ENCODE assay signal across 8 cellular contexts in genomic region chr1:58773406-58773840, GRCh38. TPM values are rescaled to one million over a fixed set of nuclear protein-coding genes. Genes with fewer than 3 reads are reported as not detected.
DNase-seq lines count a peak whose midpoint lies in the region; ATAC-seq, FAIRE-seq and TF ChIP-seq lines count a peak whose summit lies in the region.

No MANE protein-coding gene starts in this region.

- H3K9me3 ChIP-seq in MM.1S (replicated peaks; ENCODE audit: insufficient read depth, low read length) = no peaks in the 10 kb centered on the region
- no peaks in the 10 kb centered on the region for H3K9me3 ChIP-seq in adrenal gland (replicated peaks in 1 of 3)
- no peaks in the 10 kb centered on the region for H3K9me3 ChIP-seq in kidney (ENCODE audit: control insufficient read depth in 1 of 2, low read length in 2 of 2)
- H3K9me3 ChIP-seq in tibial nerve = no peaks in the 10 kb centered on the region

- peak; percentile 85 for ATAC-seq in GM21529 (IDR thresholded peaks at IDR 0.05; ENCODE audit: unreplicated experiment)

- no peaks in the 10 kb centered on the region for H4K20me1 ChIP-seq in MM.1S (ENCODE audit: insufficient read depth, low read length)

- WGBS in adrenal gland, 4 donors = 25 to 34% (median 31%) methylated on average over 2 to 3 of the region's 3 CpGs
- 9 to 10% methylated on average over 3 of the region's 3 CpGs for WGBS in tibial nerve, 2 donors

- no peaks in the 10 kb centered on the region for H3K27me3 ChIP-seq in MM.1S (replicated peaks; ENCODE audit: insufficient read depth, low read length)
- no peaks in the 10 kb centered on the region for H3K27me3 ChIP-seq in adrenal gland
- no peaks in the 10 kb centered on the region for H3K27me3 ChIP-seq in tibial nerve

- FAIRE-seq in kidney (lab: Jason Lieb, UNC) = no peak

- peak overlapping the region; percentile 44 for H3K4me2 ChIP-seq in MM.1S (ENCODE audit: low read depth, low read length)

- intact Hi-C loops in adrenal gland (cut with DNase I) = loop anchor here in 1 of 2 donors (10.0 kb wide), 1 partner anchor 921 kb away; no protein-coding TSS in a partner anchor
- intact Hi-C loops in kidney (cut with DNase I) = no loop called here

- H3K79me2 ChIP-seq in MM.1S (ENCODE audit: low read length) = no peaks in the 10 kb centered on the region

- no peaks in the 10 kb centered on the region for H3K36me3 ChIP-seq in MM.1S (replicated peaks; ENCODE audit: insufficient read depth, low read length)
- H3K36me3 ChIP-seq in adrenal gland (replicated peaks in 1 of 2) = no peaks in the 10 kb centered on the region
- H3K36me3 ChIP-seq in kidney (ENCODE audit: control insufficient read depth in 1 of 2, insufficient read depth in 2 of 2, low read length in 2 of 2) = no peaks in the 10 kb centered on the region
- no peaks in the 10 kb centered on the region for H3K36me3 ChIP-seq in tibial nerve

- peak; percentile 96 for DNase-seq in DMS153 (lab: John Stamatoyannopoulos, UW)
- peak; percentile 88 for DNase-seq in MM.1S
- peak in 4 of 7 donors; percentile 13 to 69 (median 26) for DNase-seq in adrenal gland
- peak; percentile 66 for DNase-seq in kidney
- DNase-seq in tibial nerve (ENCODE audit: low spot score in 2 of 2) = peak; percentile 61 to 69
- no peak for DNase-seq in cerebellum (ENCODE audit: low spot score)
- DNase-seq in germinal center (ENCODE audit: low spot score) = no peak

- peaks cover 26% of the 10 kb centered on the region for H3K4me1 ChIP-seq in MM.1S (ENCODE audit: low read length)
- no peaks in the 10 kb centered on the region for H3K4me1 ChIP-seq in adrenal gland (replicated peaks in 1 of 2)
- H3K4me1 ChIP-seq in kidney (ENCODE audit: control insufficient read depth in 1 of 2, insufficient read depth in 1 of 2, low read depth in 1 of 2, low read length in 2 of 2) = peaks cover 3 to 10% of the 10 kb centered on the region in 2 donors
- peaks cover 0 to 35% (median 10%) of the 10 kb centered on the region in 4 donors for H3K4me1 ChIP-seq in tibial nerve

- no peak for TF ChIP-seq POLR2A in adrenal gland (IDR thresholded peaks at IDR 0.05)
- TF ChIP-seq POLR2A in tibial nerve (IDR thresholded peaks at IDR 0.05) = no peak

- peak overlapping the region; percentile 74; the same call in 1 of the 2 replicates for H3K27ac ChIP-seq in MM.1S (ENCODE audit: low read length)
- H3K27ac ChIP-seq in adrenal gland = peak overlapping the region in 1 of 5 donors; percentile 0
- H3K27ac ChIP-seq in kidney (ENCODE audit: low read depth in 2 of 2, low read length in 2 of 2) = no peak overlapping the region
- H3K27ac ChIP-seq in tibial nerve = peak overlapping the region in 3 of 4 donors; percentile 5 to 75 (median 71)

- H3K9ac ChIP-seq in MM.1S (ENCODE audit: low read length) (peak overlapping the region; percentile 12; the same call in 1 of the 2 replicates), kidney (ENCODE audit: low read length in 2 of 2) (no peak overlapping the region)

- no peak for TF ChIP-seq CTCF in MM.1S (IDR thresholded peaks at IDR 0.05; ENCODE audit: low read length)
- no peak for TF ChIP-seq CTCF in adrenal gland (IDR thresholded peaks at IDR 0.05)
- TF ChIP-seq CTCF in kidney (IDR thresholded peaks at IDR 0.05; ENCODE audit: borderline replicate concordance, extremely low read depth, insufficient read depth) = no peak
- no peak for TF ChIP-seq CTCF in tibial nerve (IDR thresholded peaks at IDR 0.05)

- peaks cover 8% of the 10 kb centered on the region for H3F3A ChIP-seq in MM.1S (ENCODE audit: insufficient read depth, low read length)

- H3K9me2 ChIP-seq in MM.1S (replicated peaks; ENCODE audit: insufficient read depth, low read length) = no peaks in the 10 kb centered on the region

- H2AFZ ChIP-seq in MM.1S (ENCODE audit: low read length) = peak overlapping the region; percentile 75

- peak in 1 of 2 donors; percentile 76 for TF ChIP-seq EP300 in tibial nerve (IDR thresholded peaks at IDR 0.05)

- H3K4me3 ChIP-seq in MM.1S (ENCODE audit: low read length) (no peak overlapping the region), adrenal gland (no peak overlapping the region), kidney (ENCODE audit: low read length in 2 of 2) (no peak overlapping the region), tibial nerve (no peak overlapping the region)

RNA-seq across cellular contexts. Expression of gene JUN, which starts 10.4 kb away (rescaled TPM):
- total RNA-seq in adrenal gland = 100 to 1,000 TPM in 1 of 8 donors, 10 to 100 TPM in 7; 37.8 to 250 (median 74.2) TPM
- 10 to 100 TPM; 35.9 to 54.9 (median 43.1) TPM for polyA plus RNA-seq in adrenal gland
- 109 TPM for total RNA-seq in kidney
- polyA plus RNA-seq in kidney (ENCODE audit: insufficient read depth, low read depth, low replicate concordance) = 41.8 TPM
- 100 to 1,000 TPM; 169 to 267 (median 192) TPM for total RNA-seq in tibial nerve
- total RNA-seq in cerebellum = 51.2 TPM

Comparison
In these comparisons a context has a peak if more than half of its experiments do, and no peak if none do; other contexts are left out.
1. DNase-seq: peak in DMS153 (single experiment), MM.1S (single experiment), adrenal gland (4 of 7), kidney (single experiment) and tibial nerve (2 of 2); none in cerebellum (single experiment) and germinal center (single experiment).
2. H3K27ac ChIP-seq: peak in MM.1S (single experiment) and tibial nerve (3 of 4); none in kidney (0 of 2).